ENCODE assay signal across 11 cellular contexts in the genomic region with DNA sequence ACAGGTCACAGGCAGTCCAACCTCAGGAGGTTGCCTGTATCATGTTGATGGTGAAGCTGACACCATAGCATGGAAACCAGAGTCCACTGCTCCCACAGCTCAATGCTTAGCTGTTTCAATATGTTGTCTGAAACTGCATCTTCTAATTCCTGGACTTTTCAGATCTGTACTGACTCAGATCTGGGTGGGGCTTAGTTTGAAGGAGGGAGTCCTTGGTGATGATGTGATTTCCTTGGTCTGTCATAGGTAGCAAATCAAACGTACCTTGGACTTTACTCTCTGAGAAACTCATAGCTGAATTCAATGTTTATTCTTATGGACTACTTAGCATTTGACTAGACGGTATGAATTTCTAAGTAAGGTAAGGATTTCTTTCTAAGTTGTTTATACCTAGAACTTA. TPM values are rescaled to one million over a fixed set of nuclear protein-coding genes. Genes with fewer than 3 reads are reported as not detected.
A peak's percentile ranks its signal among the peaks of the same experiment; 100 is the strongest.
DNase-seq lines count a peak whose midpoint lies in the region; ATAC-seq and TF ChIP-seq lines count a peak whose summit lies in the region.
"Had no signal": no experiment of that assay in that cellular context is flagged by ENCODE, and none has a peak within 500 bp of the region (broad histone marks: within the 10 kb centered on the region; RNA-seq: fewer than 3 reads in every experiment).

A gene with protein sequence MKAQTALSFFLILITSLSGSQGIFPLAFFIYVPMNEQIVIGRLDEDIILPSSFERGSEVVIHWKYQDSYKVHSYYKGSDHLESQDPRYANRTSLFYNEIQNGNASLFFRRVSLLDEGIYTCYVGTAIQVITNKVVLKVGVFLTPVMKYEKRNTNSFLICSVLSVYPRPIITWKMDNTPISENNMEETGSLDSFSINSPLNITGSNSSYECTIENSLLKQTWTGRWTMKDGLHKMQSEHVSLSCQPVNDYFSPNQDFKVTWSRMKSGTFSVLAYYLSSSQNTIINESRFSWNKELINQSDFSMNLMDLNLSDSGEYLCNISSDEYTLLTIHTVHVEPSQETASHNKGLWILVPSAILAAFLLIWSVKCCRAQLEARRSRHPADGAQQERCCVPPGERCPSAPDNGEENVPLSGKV (plus strand): TSS at position 310 of the 400 bp plus-strand sequence. CDS start 55,266 bp downstream, outside the sequence.

- H3K4me1 Mint-ChIP-seq in progenitor cell of endocrine pancreas (ENCODE audit: low read depth): peaks cover 4% of the 10 kb centered on the region

- DNase-seq in ELR (ENCODE audit: low read depth) (peak; percentile 58), NOMO-1 treated with DMSO at 0.1 percent for 48 hours (lab: John Stamatoyannopoulos, UW; ENCODE audit: unreplicated experiment) (peak; percentile 73), iris pigment epithelial cell (ENCODE audit: low read depth) (peak; percentile 4), COLO829 (ENCODE audit: low spot score) (no peak), NCI-H2081 (lab: John Stamatoyannopoulos, UW) (no peak), progenitor cell of endocrine pancreas (ENCODE audit: low spot score, unreplicated experiment) (no peak)
- DNase-seq: DMS79 treated with DMSO at 0.1 percent for 48 hours, NCI-H446 had no signal

- peaks cover under 1% of the 10 kb centered on the region for H3K36me3 Mint-ChIP-seq in progenitor cell of endocrine pancreas (ENCODE audit: insufficient read depth)

- no peak within 1 kb of the TSS for H3K27ac Mint-ChIP-seq in progenitor cell of endocrine pancreas

- no peaks in the 10 kb centered on the region for H3K27me3 Mint-ChIP-seq in progenitor cell of endocrine pancreas
- H3K27me3 Mint-ChIP-seq: naive thymus-derived CD4-positive, alpha-beta T cell had no signal

- no peak for TF ChIP-seq CTCF in progenitor cell of endocrine pancreas (IDR thresholded peaks at IDR 0.05; ENCODE audit: unreplicated experiment)

- ATAC-seq in GM19463 (IDR thresholded peaks at IDR 0.05; ENCODE audit: unreplicated experiment) (peak; percentile 40), GM18511 (IDR thresholded peaks at IDR 0.05; ENCODE audit: unreplicated experiment) (no peak)

- peaks cover 6% of the 10 kb centered on the region for H3K9me3 Mint-ChIP-seq in progenitor cell of endocrine pancreas (ENCODE audit: low read depth)

- H3K4me3 Mint-ChIP-seq in progenitor cell of endocrine pancreas (ENCODE audit: low read depth): no peak within 1 kb of the TSS

RNA-seq across cellular contexts. Expression of the gene that starts here (rescaled TPM):
- not detected in 2 replicates for total RNA-seq in progenitor cell of endocrine pancreas

Comparison
In these comparisons a context has a peak if more than half of its experiments do, and no peak if none do; other contexts are left out.
1. DNase-seq: peak in ELR (single experiment), NOMO-1 treated with DMSO at 0.1 percent for 48 hours (single experiment) and iris pigment epithelial cell (single experiment); none in COLO829 (single experiment), NCI-H2081 (0 of 2) and progenitor cell of endocrine pancreas (single experiment).